In genomic region chr2:99787762-99788382, GRCh38 we compare ENCODE assay signal across 2 cellular contexts.
TF ChIP-seq lines count a peak whose summit lies in the region.

No MANE protein-coding gene starts in this region.

TF ChIP-seq in IMR-90, 13 proteins besides CTCF, POLR2A, EP300 and RAD21 (continued from another document):
- TF ChIP-seq ELK1 (IDR thresholded peaks at IDR 0.05; ENCODE audit: borderline replicate concordance, low read depth, low read length) = no peak
- peak; percentile 87 for TF ChIP-seq CEBPB (IDR thresholded peaks at IDR 0.05; ENCODE audit: low read depth, low read length)
- TF ChIP-seq NFE2L2 (IDR thresholded peaks at IDR 0.05; ENCODE audit: low read depth, low read length) = no peak
- TF ChIP-seq MXI1 (IDR thresholded peaks at IDR 0.05; ENCODE audit: borderline replicate concordance, low read depth, low read length) = no peak
- no peak for TF ChIP-seq RFX5 (IDR thresholded peaks at IDR 0.05; ENCODE audit: low read depth, low read length)
- TF ChIP-seq RCOR1 (IDR thresholded peaks at IDR 0.05; ENCODE audit: insufficient replicate concordance, low read length) = no peak
- TF ChIP-seq FOS (IDR thresholded peaks at IDR 0.05; ENCODE audit: low read depth, low read length) = 0 out of 2 replicates have a peak, but pooled peaks have one; percentile 7
- TF ChIP-seq CHD1 (IDR thresholded peaks at IDR 0.05; ENCODE audit: low read depth, low read length) = no peak

TF ChIP-seq in K562, 482 proteins besides CTCF, POLR2A, EP300 and RAD21 (continued from another document and continues in another):
- TF ChIP-seq, protein P1, sequence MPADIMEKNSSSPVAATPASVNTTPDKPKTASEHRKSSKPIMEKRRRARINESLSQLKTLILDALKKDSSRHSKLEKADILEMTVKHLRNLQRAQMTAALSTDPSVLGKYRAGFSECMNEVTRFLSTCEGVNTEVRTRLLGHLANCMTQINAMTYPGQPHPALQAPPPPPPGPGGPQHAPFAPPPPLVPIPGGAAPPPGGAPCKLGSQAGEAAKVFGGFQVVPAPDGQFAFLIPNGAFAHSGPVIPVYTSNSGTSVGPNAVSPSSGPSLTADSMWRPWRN (IDR thresholded peaks at IDR 0.05; ENCODE audit: low read depth) = 0 out of 2 replicates have a peak, but pooled peaks have one; percentile 39
- TF ChIP-seq MTA3 (IDR thresholded peaks at IDR 0.05; ENCODE audit: borderline replicate concordance) = no peak
- 0 out of 2 replicates have a peak, but pooled peaks have one; percentile 31 for TF ChIP-seq JUND (IDR thresholded peaks at IDR 0.05; ENCODE audit: borderline replicate concordance, low read depth, low read length)
- TF ChIP-seq JUND (tag; IDR thresholded peaks at IDR 0.05; ENCODE audit: borderline replicate concordance, low read depth, low read length) = peak; percentile 35; the same call in 1 of the 3 replicates
- TF ChIP-seq, protein P2, sequence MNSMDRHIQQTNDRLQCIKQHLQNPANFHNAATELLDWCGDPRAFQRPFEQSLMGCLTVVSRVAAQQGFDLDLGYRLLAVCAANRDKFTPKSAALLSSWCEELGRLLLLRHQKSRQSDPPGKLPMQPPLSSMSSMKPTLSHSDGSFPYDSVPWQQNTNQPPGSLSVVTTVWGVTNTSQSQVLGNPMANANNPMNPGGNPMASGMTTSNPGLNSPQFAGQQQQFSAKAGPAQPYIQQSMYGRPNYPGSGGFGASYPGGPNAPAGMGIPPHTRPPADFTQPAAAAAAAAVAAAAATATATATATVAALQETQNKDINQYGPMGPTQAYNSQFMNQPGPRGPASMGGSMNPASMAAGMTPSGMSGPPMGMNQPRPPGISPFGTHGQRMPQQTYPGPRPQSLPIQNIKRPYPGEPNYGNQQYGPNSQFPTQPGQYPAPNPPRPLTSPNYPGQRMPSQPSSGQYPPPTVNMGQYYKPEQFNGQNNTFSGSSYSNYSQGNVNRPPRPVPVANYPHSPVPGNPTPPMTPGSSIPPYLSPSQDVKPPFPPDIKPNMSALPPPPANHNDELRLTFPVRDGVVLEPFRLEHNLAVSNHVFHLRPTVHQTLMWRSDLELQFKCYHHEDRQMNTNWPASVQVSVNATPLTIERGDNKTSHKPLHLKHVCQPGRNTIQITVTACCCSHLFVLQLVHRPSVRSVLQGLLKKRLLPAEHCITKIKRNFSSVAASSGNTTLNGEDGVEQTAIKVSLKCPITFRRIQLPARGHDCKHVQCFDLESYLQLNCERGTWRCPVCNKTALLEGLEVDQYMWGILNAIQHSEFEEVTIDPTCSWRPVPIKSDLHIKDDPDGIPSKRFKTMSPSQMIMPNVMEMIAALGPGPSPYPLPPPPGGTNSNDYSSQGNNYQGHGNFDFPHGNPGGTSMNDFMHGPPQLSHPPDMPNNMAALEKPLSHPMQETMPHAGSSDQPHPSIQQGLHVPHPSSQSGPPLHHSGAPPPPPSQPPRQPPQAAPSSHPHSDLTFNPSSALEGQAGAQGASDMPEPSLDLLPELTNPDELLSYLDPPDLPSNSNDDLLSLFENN (IDR thresholded peaks at IDR 0.05; ENCODE audit: low read depth in 2 of 2, low read length in 2 of 2) = no peak
- no peak for TF ChIP-seq EWSR1 (IDR thresholded peaks at IDR 0.05; ENCODE audit: borderline replicate concordance, low read depth, partially characterized antibody)
- TF ChIP-seq CAMTA2 (CRISPR knock-in tag; conservative IDR thresholded peaks at IDR 0.05) = no peak
- TF ChIP-seq MEIS2 (IDR thresholded peaks at IDR 0.05; ENCODE audit: partially characterized antibody) = peak; percentile 90
- TF ChIP-seq CTBP1 (IDR thresholded peaks at IDR 0.05; ENCODE audit: borderline replicate concordance) = peak; percentile 42; the same call in 1 of the 2 replicates
- TF ChIP-seq GATA2 (CRISPR knock-in tag; IDR thresholded peaks at IDR 0.05) = 0 out of 2 replicates have a peak, but pooled peaks have one; percentile 11
- no peak for TF ChIP-seq ZBTB8A (IDR thresholded peaks at IDR 0.05; ENCODE audit: partially characterized antibody)
- TF ChIP-seq SMAD3 (CRISPR knock-in tag; conservative IDR thresholded peaks at IDR 0.05) = no peak
- TF ChIP-seq, protein P3, sequence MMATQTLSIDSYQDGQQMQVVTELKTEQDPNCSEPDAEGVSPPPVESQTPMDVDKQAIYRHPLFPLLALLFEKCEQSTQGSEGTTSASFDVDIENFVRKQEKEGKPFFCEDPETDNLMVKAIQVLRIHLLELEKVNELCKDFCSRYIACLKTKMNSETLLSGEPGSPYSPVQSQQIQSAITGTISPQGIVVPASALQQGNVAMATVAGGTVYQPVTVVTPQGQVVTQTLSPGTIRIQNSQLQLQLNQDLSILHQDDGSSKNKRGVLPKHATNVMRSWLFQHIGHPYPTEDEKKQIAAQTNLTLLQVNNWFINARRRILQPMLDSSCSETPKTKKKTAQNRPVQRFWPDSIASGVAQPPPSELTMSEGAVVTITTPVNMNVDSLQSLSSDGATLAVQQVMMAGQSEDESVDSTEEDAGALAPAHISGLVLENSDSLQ (IDR thresholded peaks at IDR 0.05) = peak; percentile 72
- no peak for TF ChIP-seq ZNF316 (IDR thresholded peaks at IDR 0.05)
- TF ChIP-seq RUNX1 (IDR thresholded peaks at IDR 0.05; ENCODE audit: low read depth) = no peak
- TF ChIP-seq, protein P4, sequence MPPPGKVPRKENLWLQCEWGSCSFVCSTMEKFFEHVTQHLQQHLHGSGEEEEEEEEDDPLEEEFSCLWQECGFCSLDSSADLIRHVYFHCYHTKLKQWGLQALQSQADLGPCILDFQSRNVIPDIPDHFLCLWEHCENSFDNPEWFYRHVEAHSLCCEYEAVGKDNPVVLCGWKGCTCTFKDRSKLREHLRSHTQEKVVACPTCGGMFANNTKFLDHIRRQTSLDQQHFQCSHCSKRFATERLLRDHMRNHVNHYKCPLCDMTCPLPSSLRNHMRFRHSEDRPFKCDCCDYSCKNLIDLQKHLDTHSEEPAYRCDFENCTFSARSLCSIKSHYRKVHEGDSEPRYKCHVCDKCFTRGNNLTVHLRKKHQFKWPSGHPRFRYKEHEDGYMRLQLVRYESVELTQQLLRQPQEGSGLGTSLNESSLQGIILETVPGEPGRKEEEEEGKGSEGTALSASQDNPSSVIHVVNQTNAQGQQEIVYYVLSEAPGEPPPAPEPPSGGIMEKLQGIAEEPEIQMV (tag; conservative IDR thresholded peaks at IDR 0.05; ENCODE audit: low read depth) = no peak
- TF ChIP-seq CHCHD3 (CRISPR knock-in tag; IDR thresholded peaks at IDR 0.05) = no peak
- TF ChIP-seq E2F3 (CRISPR knock-in tag; IDR thresholded peaks at IDR 0.05) = no peak
- no peak for TF ChIP-seq EZH2 (IDR thresholded peaks at IDR 0.05; ENCODE audit: borderline replicate concordance, low read depth, low read length)
- TF ChIP-seq ILF3 (IDR thresholded peaks at IDR 0.05; ENCODE audit: borderline replicate concordance) = no peak
- no peak for TF ChIP-seq RNF219 (CRISPR knock-in tag; IDR thresholded peaks at IDR 0.05)
- no peak for TF ChIP-seq ELF2 (CRISPR knock-in tag; IDR thresholded peaks at IDR 0.05)
- TF ChIP-seq MYBL2 (IDR thresholded peaks at IDR 0.05; ENCODE audit: low read depth) = no peak
- TF ChIP-seq MYBL2 (CRISPR knock-in tag; IDR thresholded peaks at IDR 0.05; ENCODE audit: borderline replicate concordance) = no peak
- no peak for TF ChIP-seq GATAD2B (IDR thresholded peaks at IDR 0.05; ENCODE audit: borderline replicate concordance)
- TF ChIP-seq IRF2 (CRISPR knock-in tag; IDR thresholded peaks at IDR 0.05) = no peak
- no peak for TF ChIP-seq HBP1 (CRISPR knock-in tag; IDR thresholded peaks at IDR 0.05)
- peak; percentile 25; the same call in 1 of the 2 replicates for TF ChIP-seq TAL1 (IDR thresholded peaks at IDR 0.05)
- TF ChIP-seq CXXC5 (CRISPR knock-in tag; IDR thresholded peaks at IDR 0.05) = peak; percentile 32
- TF ChIP-seq BRF1 (IDR thresholded peaks at IDR 0.05; ENCODE audit: borderline replicate concordance, extremely low read depth, insufficient read length) = no peak
- no peak for TF ChIP-seq CHD4 (IDR thresholded peaks at IDR 0.05; ENCODE audit: insufficient read depth, insufficient replicate concordance, low read depth, low read length, poor library complexity, severe bottlenecking)
- TF ChIP-seq AFF4 (CRISPR knock-in tag; IDR thresholded peaks at IDR 0.05) = no peak
- TF ChIP-seq POLR2AphosphoS2 (IDR thresholded peaks at IDR 0.05; ENCODE audit: low read length) = no peak
- TF ChIP-seq THRAP3 (IDR thresholded peaks at IDR 0.05; ENCODE audit: borderline replicate concordance) = no peak
- no peak for TF ChIP-seq FOXK1 (CRISPR knock-in tag; IDR thresholded peaks at IDR 0.05; ENCODE audit: borderline replicate concordance)
- TF ChIP-seq TAF1 (IDR thresholded peaks at IDR 0.05; ENCODE audit: control insufficient read depth, extremely low read depth, insufficient read depth, low read length, severe bottlenecking) = no peak
- no peak for TF ChIP-seq GABPB2 (CRISPR knock-in tag; conservative IDR thresholded peaks at IDR 0.05)
- TF ChIP-seq BMI1 (IDR thresholded peaks at IDR 0.05; ENCODE audit: low read length) = no peak
- TF ChIP-seq ZNF175 (CRISPR knock-in tag; IDR thresholded peaks at IDR 0.05; ENCODE audit: low read depth) = no peak
